ENCODE assay signal across 11 cellular contexts in the genomic region with DNA sequence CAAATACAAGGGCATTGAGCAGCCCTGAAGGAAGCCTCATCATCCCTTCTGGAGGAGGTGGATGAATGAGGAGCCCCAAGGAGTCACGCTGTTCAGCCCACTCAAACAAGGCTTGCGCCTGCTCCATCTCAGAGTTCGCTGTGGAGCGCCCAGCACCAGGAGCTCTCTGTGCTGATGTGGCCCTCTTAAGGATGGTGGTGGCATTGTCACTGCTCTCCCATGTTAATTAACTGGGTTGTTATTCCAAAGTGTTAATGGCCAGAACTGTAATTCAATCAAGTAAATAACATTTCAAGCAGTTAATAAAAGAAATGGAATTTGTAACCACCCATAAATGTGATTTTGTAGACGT.
DNase-seq lines count a peak whose midpoint lies in the region; ATAC-seq and TF ChIP-seq lines count a peak whose summit lies in the region.
"Had no signal": no experiment of that assay in that cellular context is flagged by ENCODE, and none has a peak within 500 bp of the region (broad histone marks: within the 10 kb centered on the region; RNA-seq: fewer than 3 reads in every experiment).

No MANE protein-coding gene starts in this region.

- H3K27ac Mint-ChIP-seq in GM23338 = no peak overlapping the region
- no peak overlapping the region for H3K27ac Mint-ChIP-seq in endodermal cell
- H3K27ac Mint-ChIP-seq in CD4-positive, alpha-beta T cell = no peak overlapping the region
- H3K27ac Mint-ChIP-seq: activated CD8-positive, alpha-beta T cell treated with anti-CD3 and anti-CD28 coated beads, Interleukin-2, amount 10 ng/mL, durations not matched to agents 7 days and 5 days had no signal

- H3K4me3 Mint-ChIP-seq in GM23338 (no peak overlapping the region), endodermal cell (no peak overlapping the region)
- H3K4me3 Mint-ChIP-seq in CD4-positive, alpha-beta T cell = no peak overlapping the region
- H3K4me3 Mint-ChIP-seq: activated CD8-positive, alpha-beta T cell treated with anti-CD3 and anti-CD28 coated beads, Interleukin-2, amount 10 ng/mL, durations not matched to agents 7 days and 5 days had no signal

- H3K4me1 ChIP-seq in GM23338 (ENCODE audit: insufficient read depth) (no peaks in the 10 kb centered on the region), endodermal cell (ENCODE audit: control insufficient read depth, insufficient read depth, low read length) (no peaks in the 10 kb centered on the region)

- no peak overlapping the region for H3K4me2 ChIP-seq in GM23338

- DNase-seq in GM23338 (ENCODE audit: low spot score) (peak; percentile 70), NCI-H2171 (lab: John Stamatoyannopoulos, UW) (peak; percentile 44), endodermal cell (peak; percentile 77), occipital lobe (lab: John Stamatoyannopoulos, UW) (peak; percentile 22), DMS79 treated with DMSO at 0.1 percent for 48 hours (lab: John Stamatoyannopoulos, UW) (no peak)
- no peak for DNase-seq in CD4-positive, alpha-beta T cell
- DNase-seq: activated CD8-positive, alpha-beta T cell treated with anti-CD3 and anti-CD28 coated beads, Interleukin-2, amount 10 ng/mL, durations not matched to agents 7 days and 5 days; effector CD4-positive, alpha-beta T cell; NCI-H187 had no signal

- POLR2A ChIA-PET in CD4-positive, alpha-beta T cell (lab: Charles Lee) = no interaction called here

- H3K9ac ChIP-seq in endodermal cell (ENCODE audit: extremely low read depth, low read length, poor library complexity, severe bottlenecking) = no peak overlapping the region

- intact Hi-C loops in CD4-positive, alpha-beta T cell (cut with DNase I, micrococcal nuclease) = no loop called here

- peak overlapping the region; percentile 70 for H2AFZ ChIP-seq in GM23338

- peak; percentile 100 for ATAC-seq in GM23338
- no peak for ATAC-seq in HG02588 (IDR thresholded peaks at IDR 0.05; ENCODE audit: unreplicated experiment)
- no peak for ATAC-seq in CD4-positive, alpha-beta T cell (ENCODE audit: poor library complexity)
- ATAC-seq in GM21515 (IDR thresholded peaks at IDR 0.05; ENCODE audit: unreplicated experiment) = no peak
- ATAC-seq: activated CD8-positive, alpha-beta T cell treated with anti-CD3 and anti-CD28 coated beads, Interleukin-2, amount 10 ng/mL, durations not matched to agents 7 days and 5 days had no signal

- CTCF ChIA-PET in CD4-positive, alpha-beta T cell (lab: Charles Lee) = no interaction called here

- H3F3A ChIP-seq in GM23338 (replicated peaks; ENCODE audit: low read depth) = no peaks in the 10 kb centered on the region

- no peaks in the 10 kb centered on the region for H3K27me3 ChIP-seq in GM23338 (ENCODE audit: insufficient read depth)
- H3K27me3 ChIP-seq in endodermal cell (ENCODE audit: control insufficient read depth, insufficient read depth, low read length, poor library complexity, severe bottlenecking) = no peaks in the 10 kb centered on the region
- H3K27me3 ChIP-seq in CD4-positive, alpha-beta T cell (ENCODE audit: control insufficient read depth, insufficient read depth, low read length) = no peaks in the 10 kb centered on the region

- H3K36me3 Mint-ChIP-seq in GM23338 (ENCODE audit: low read depth) = peaks cover 1% of the 10 kb centered on the region; the same call in 2 of the 3 replicates
- no peaks in the 10 kb centered on the region for H3K36me3 Mint-ChIP-seq in endodermal cell (ENCODE audit: low read depth)
- H3K36me3 Mint-ChIP-seq in CD4-positive, alpha-beta T cell (ENCODE audit: low read depth) = no peaks in the 10 kb centered on the region

- TF ChIP-seq CTCF in GM23338 (conservative IDR thresholded peaks at IDR 0.05; ENCODE audit: low read depth in 2 of 2) = peak; percentile 50 to 72; a peak in 3 of 4 replicates
- TF ChIP-seq CTCF in endodermal cell (conservative IDR thresholded peaks at IDR 0.05) = peak; percentile 78
- no peak for TF ChIP-seq CTCF in CD4-positive, alpha-beta T cell (IDR thresholded peaks at IDR 0.05)

- H3K9me3 Mint-ChIP-seq in GM23338 (peaks cover 7% of the 10 kb centered on the region), endodermal cell (peaks cover under 1% of the 10 kb centered on the region)
- H3K9me3 Mint-ChIP-seq in CD4-positive, alpha-beta T cell = peaks cover 7% of the 10 kb centered on the region

- H3K4me3 ChIP-seq in GM23338 (no peak overlapping the region), endodermal cell (ENCODE audit: low read length) (no peak overlapping the region)

- WGBS in endodermal cell (ENCODE audit: insufficient coverage in 1 of 2, insufficient read length in 1 of 2), 2 experiments = 57 to 61% methylated on average over 5 of the region's 5 CpGs

- H3K9me2 ChIP-seq in GM23338 (ENCODE audit: insufficient read depth) = no peaks in the 10 kb centered on the region

- no peaks in the 10 kb centered on the region for H4K20me1 ChIP-seq in GM23338 (replicated peaks; ENCODE audit: insufficient read depth)

- H3K27ac ChIP-seq in GM23338 (ENCODE audit: low read depth) (no peak overlapping the region), endodermal cell (ENCODE audit: low read depth, low read length) (no peak overlapping the region)
- no peak overlapping the region for H3K27ac ChIP-seq in CD4-positive, alpha-beta T cell (ENCODE audit: low read depth, low read length)

- H3K27me3 Mint-ChIP-seq in GM23338 (ENCODE audit: insufficient read depth, low read depth, poor library complexity) (peaks cover 5% of the 10 kb centered on the region), endodermal cell (ENCODE audit: insufficient read depth) (peaks cover 2% of the 10 kb centered on the region)
- H3K27me3 Mint-ChIP-seq in CD4-positive, alpha-beta T cell = no peaks in the 10 kb centered on the region

- H3K4me1 Mint-ChIP-seq in GM23338 (peaks cover 4% of the 10 kb centered on the region; the same call in 2 of the 3 replicates), endodermal cell (no peaks in the 10 kb centered on the region)
- no peaks in the 10 kb centered on the region for H3K4me1 Mint-ChIP-seq in CD4-positive, alpha-beta T cell (ENCODE audit: low read depth)

- H3K79me2 ChIP-seq in GM23338 (replicated peaks; ENCODE audit: insufficient read depth) = no peaks in the 10 kb centered on the region

- no peaks in the 10 kb centered on the region for H3K9me3 ChIP-seq in endodermal cell (ENCODE audit: control insufficient read depth, low read length)
- no peaks in the 10 kb centered on the region for H3K9me3 ChIP-seq in CD4-positive, alpha-beta T cell (ENCODE audit: control insufficient read depth, low read length)

- H3K36me3 ChIP-seq in GM23338 (ENCODE audit: insufficient read depth) (no peaks in the 10 kb centered on the region), endodermal cell (ENCODE audit: control insufficient read depth, insufficient read depth, low read length) (no peaks in the 10 kb centered on the region)

TF ChIP-seq in GM23338, 12 proteins besides CTCF, POLR2A, EP300 and RAD21 (continues in another document):
- TF ChIP-seq ETS1 (IDR thresholded peaks at IDR 0.05) (no peak), NANOG (IDR thresholded peaks at IDR 0.05; ENCODE audit: borderline replicate concordance) (no peak), CREB1 (CRISPR knock-in tag; IDR thresholded peaks at IDR 0.05; ENCODE audit: low read depth) (no peak), ZNF331 (CRISPR knock-in tag; IDR thresholded peaks at IDR 0.05; ENCODE audit: low read depth) (no peak), EZH2 (IDR thresholded peaks at IDR 0.05; ENCODE audit: low read depth, unreplicated experiment) (no peak)

Comparison
In these comparisons a context has a peak if more than half of its experiments do, and no peak if none do; other contexts are left out.
1. DNase-seq: peak in GM23338 (single experiment), NCI-H2171 (single experiment), endodermal cell (single experiment) and occipital lobe (single experiment); none in DMS79 treated with DMSO at 0.1 percent for 48 hours (single experiment) and CD4-positive, alpha-beta T cell (0 of 10).